In genomic region chr9:13962006-13962405, GRCh38 we compare ENCODE assay signal across 14 cellular contexts.
"Had no signal": no experiment of that assay in that cellular context is flagged by ENCODE, and none has a peak within 500 bp of the region (broad histone marks: within the 10 kb centered on the region; RNA-seq: fewer than 3 reads in every experiment).

No MANE protein-coding gene starts in this region.

- H3K36me3 Mint-ChIP-seq: activated naive CD8-positive, alpha-beta T cell treated with anti-CD3 and anti-CD28 coated beads, Interleukin-2, amount 10 ng/mL, durations not matched to agents 7 days and 5 days; naive thymus-derived CD8-positive, alpha-beta T cell had no signal

- H3K27ac Mint-ChIP-seq: activated naive CD8-positive, alpha-beta T cell treated with anti-CD3 and anti-CD28 coated beads, Interleukin-2, amount 10 ng/mL, durations not matched to agents 7 days and 5 days; activated T-helper 1 cell treated with anti-CD3 and anti-CD28 coated beads, Interleukin-12 subunit alpha, Interleukin-12 subunit beta, Interleukin-2, Interleukin-4 antibody, amounts not matched to agents 30 ng/mL and 10 ng/mL and 1 ng/mL, durations not matched to agents 14 hours and 24 hours and 36 hours; naive thymus-derived CD8-positive, alpha-beta T cell; T-helper 2 cell treated with Interferon-gamma antibody and Interleukin-4, amounts not matched to agents 5 μg/mL and 100 μg/mL, for 36 hours had no signal

- H3K27me3 Mint-ChIP-seq: activated naive CD8-positive, alpha-beta T cell treated with anti-CD3 and anti-CD28 coated beads, Interleukin-2, amount 10 ng/mL, durations not matched to agents 7 days and 5 days; naive thymus-derived CD8-positive, alpha-beta T cell had no signal

- H3K4me1 Mint-ChIP-seq: activated naive CD8-positive, alpha-beta T cell treated with anti-CD3 and anti-CD28 coated beads, Interleukin-2, amount 10 ng/mL, durations not matched to agents 7 days and 5 days; naive thymus-derived CD8-positive, alpha-beta T cell had no signal

- H3K27me3 ChIP-seq: esophagus muscularis mucosa, foreskin keratinocyte, suprapubic skin had no signal

- ATAC-seq: foreskin keratinocyte; left colon; naive thymus-derived CD8-positive, alpha-beta T cell; stimulated activated naive CD8-positive, alpha-beta T cell treated with anti-CD3 and anti-CD28 coated beads, Interleukin-15, Interleukin-2, amounts not matched to agents 100 U/mL and 50 U/mL, for 24 hours had no signal

- H3K4me1 ChIP-seq: foreskin keratinocyte, suprapubic skin had no signal

- H3K36me3 ChIP-seq: esophagus muscularis mucosa, suprapubic skin had no signal

- DNase-seq: activated CD4-positive, alpha-beta T cell treated with anti-CD3 and anti-CD28 coated beads, Interleukin-2, amount 50 U/mL, for 1 hour; activated naive CD8-positive, alpha-beta T cell treated with anti-CD3 and anti-CD28 coated beads, Interleukin-2, amount 10 ng/mL, durations not matched to agents 7 days and 5 days; foreskin keratinocyte; head of caudate nucleus; left colon; mammary epithelial cell; naive thymus-derived CD8-positive, alpha-beta T cell; posterior cingulate gyrus; small intestine; stimulated activated naive CD8-positive, alpha-beta T cell treated with anti-CD3 and anti-CD28 coated beads, Interleukin-15, Interleukin-2, amounts not matched to agents 100 U/mL and 50 U/mL, for 24 hours had no signal

- H3K9me3 Mint-ChIP-seq: activated naive CD8-positive, alpha-beta T cell treated with anti-CD3 and anti-CD28 coated beads, Interleukin-2, amount 10 ng/mL, durations not matched to agents 7 days and 5 days had no signal

- H3K4me3 ChIP-seq: esophagus muscularis mucosa, suprapubic skin had no signal

- H3K9me3 ChIP-seq: esophagus muscularis mucosa, suprapubic skin had no signal

- H3K4me3 Mint-ChIP-seq: activated naive CD8-positive, alpha-beta T cell treated with anti-CD3 and anti-CD28 coated beads, Interleukin-2, amount 10 ng/mL, durations not matched to agents 7 days and 5 days; activated T-helper 1 cell treated with anti-CD3 and anti-CD28 coated beads, Interleukin-12 subunit alpha, Interleukin-12 subunit beta, Interleukin-2, Interleukin-4 antibody, amounts not matched to agents 30 ng/mL and 10 ng/mL and 1 ng/mL, durations not matched to agents 14 hours and 24 hours and 36 hours; naive thymus-derived CD8-positive, alpha-beta T cell; T-helper 2 cell treated with Interferon-gamma antibody and Interleukin-4, amounts not matched to agents 5 μg/mL and 100 μg/mL, for 36 hours had no signal

- H3K27ac ChIP-seq: esophagus muscularis mucosa, foreskin keratinocyte, suprapubic skin had no signal
